Comparison of ENCODE assay signal across 9 cellular contexts in the genomic region with DNA sequence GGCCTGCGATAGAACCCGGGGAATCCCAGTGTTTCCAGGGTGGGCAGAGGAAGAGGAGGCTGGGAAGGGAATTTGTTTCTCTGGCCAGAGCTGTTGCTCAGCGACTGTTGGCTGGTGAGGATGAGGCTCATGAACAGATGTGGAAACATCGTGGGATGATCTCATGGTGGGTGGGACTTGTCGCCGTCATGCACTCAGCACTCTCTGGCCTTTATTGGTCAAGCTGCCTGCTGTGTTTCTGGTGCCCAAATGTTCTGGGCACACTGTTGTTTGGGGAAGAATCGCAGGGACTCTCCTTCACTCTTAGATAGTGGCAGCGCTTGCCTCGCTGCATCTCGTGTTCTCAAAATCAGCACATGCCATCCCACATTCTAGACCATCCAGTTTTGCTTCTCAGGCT.
DNase-seq lines count a peak whose midpoint lies in the region; ATAC-seq and TF ChIP-seq lines count a peak whose summit lies in the region.
"Had no signal": no experiment of that assay in that cellular context is flagged by ENCODE, and none has a peak within 500 bp of the region (broad histone marks: within the 10 kb centered on the region; RNA-seq: fewer than 3 reads in every experiment).

No MANE protein-coding gene starts in this region.

- H3K4me3 Mint-ChIP-seq in neural progenitor cell = no peak overlapping the region
- H3K4me3 Mint-ChIP-seq in stimulated activated naive CD8-positive, alpha-beta T cell treated with anti-CD3 and anti-CD28 coated beads, Interleukin-15, amount 100 ng/mL, for 72 hours = no peak overlapping the region
- H3K4me3 Mint-ChIP-seq: memory B cell had no signal

- peaks cover 29% of the 10 kb centered on the region for H3K79me2 ChIP-seq in neural progenitor cell (ENCODE audit: low read depth)

- TF ChIP-seq CTCF in Peyer's patch (IDR thresholded peaks at IDR 0.05) = no peak
- no peak for TF ChIP-seq CTCF in neural progenitor cell (IDR thresholded peaks at IDR 0.05)

- DNase-seq in Ammon's horn (ENCODE audit: low spot score) (peak; percentile 98), Peyer's patch (peak in 2 of 3 donors; percentile 20 to 80), fibroblast of gingiva (ENCODE audit: low read depth) (peak; percentile 96), neural progenitor cell (ENCODE audit: low spot score) (no peak), SW 1271 (lab: John Stamatoyannopoulos, UW) (no peak)
- no peak for DNase-seq in stimulated activated naive CD8-positive, alpha-beta T cell treated with anti-CD3 and anti-CD28 coated beads, Interleukin-15, amount 100 ng/mL, for 72 hours
- DNase-seq in activated T-cell treated with anti-CD3 and anti-CD28 coated beads, Interleukin-2, amount 50 U/mL, for 48 hours = no peak

- H3K27ac Mint-ChIP-seq in neural progenitor cell = peak overlapping the region; percentile 70
- no peak overlapping the region for H3K27ac Mint-ChIP-seq in stimulated activated naive CD8-positive, alpha-beta T cell treated with anti-CD3 and anti-CD28 coated beads, Interleukin-15, amount 100 ng/mL, for 72 hours
- H3K27ac Mint-ChIP-seq: memory B cell had no signal

- H3K4me3 ChIP-seq in Peyer's patch = no peak overlapping the region
- no peak overlapping the region for H3K4me3 ChIP-seq in neural progenitor cell

- ATAC-seq in stimulated activated naive CD8-positive, alpha-beta T cell treated with anti-CD3 and anti-CD28 coated beads, Interleukin-15, amount 100 ng/mL, for 72 hours = no peak
- ATAC-seq in GM21447 (IDR thresholded peaks at IDR 0.05; ENCODE audit: unreplicated experiment) = no peak

- H4K20me1 ChIP-seq in neural progenitor cell (ENCODE audit: low read depth) = peaks cover 47% of the 10 kb centered on the region

- H3K36me3 Mint-ChIP-seq in neural progenitor cell = peaks cover 7% of the 10 kb centered on the region
- H3K36me3 Mint-ChIP-seq: memory B cell had no signal

- H3K9me3 ChIP-seq in Peyer's patch (no peaks in the 10 kb centered on the region), neural progenitor cell (ENCODE audit: low read depth) (no peaks in the 10 kb centered on the region)

- H3K27ac ChIP-seq in Peyer's patch (peak overlapping the region; percentile 35 to 84 (median 52)), neural progenitor cell (no peak overlapping the region)

- no peaks in the 10 kb centered on the region for H3K36me3 ChIP-seq in Peyer's patch
- H3K36me3 ChIP-seq in neural progenitor cell = no peaks in the 10 kb centered on the region

- no peak for TF ChIP-seq POLR2A in Peyer's patch (IDR thresholded peaks at IDR 0.05)

- no peak overlapping the region for H3K9ac ChIP-seq in neural progenitor cell

- H3K27me3 Mint-ChIP-seq in neural progenitor cell (ENCODE audit: insufficient read depth, low read depth) = no peaks in the 10 kb centered on the region
- peaks cover 58% of the 10 kb centered on the region for H3K27me3 Mint-ChIP-seq in stimulated activated naive CD8-positive, alpha-beta T cell treated with anti-CD3 and anti-CD28 coated beads, Interleukin-15, amount 100 ng/mL, for 72 hours

- no peak overlapping the region for H2AFZ ChIP-seq in neural progenitor cell (replicated peaks)

- peaks cover 54% of the 10 kb centered on the region for H3K4me1 Mint-ChIP-seq in neural progenitor cell
- peaks cover 5% of the 10 kb centered on the region for H3K4me1 Mint-ChIP-seq in stimulated activated naive CD8-positive, alpha-beta T cell treated with anti-CD3 and anti-CD28 coated beads, Interleukin-15, amount 100 ng/mL, for 72 hours
- H3K4me1 Mint-ChIP-seq: memory B cell had no signal

- no peaks in the 10 kb centered on the region for H3K9me3 Mint-ChIP-seq in neural progenitor cell
- no peaks in the 10 kb centered on the region for H3K9me3 Mint-ChIP-seq in stimulated activated naive CD8-positive, alpha-beta T cell treated with anti-CD3 and anti-CD28 coated beads, Interleukin-15, amount 100 ng/mL, for 72 hours
- H3K9me3 Mint-ChIP-seq: memory B cell had no signal

- H3K27me3 ChIP-seq in Peyer's patch (no peaks in the 10 kb centered on the region), neural progenitor cell (no peaks in the 10 kb centered on the region)

- H3K4me2 ChIP-seq in neural progenitor cell = no peak overlapping the region

- H3K4me1 ChIP-seq in Peyer's patch (peaks cover 0 to 51% (median 8%) of the 10 kb centered on the region in 4 donors), neural progenitor cell (peaks cover 48% of the 10 kb centered on the region)

- no peaks in the 10 kb centered on the region for H3F3A ChIP-seq in neural progenitor cell (ENCODE audit: low read depth)

Comparison
In these comparisons a context has a peak if more than half of its experiments do, and no peak if none do; other contexts are left out.
1. DNase-seq: peak in Ammon's horn (single experiment), Peyer's patch (2 of 3) and fibroblast of gingiva (single experiment); none in neural progenitor cell (single experiment), stimulated activated naive CD8-positive, alpha-beta T cell treated with anti-CD3 and anti-CD28 coated beads, Interleukin-15, amount 100 ng/mL, for 72 hours (0 of 2), SW 1271 (0 of 2) and activated T-cell treated with anti-CD3 and anti-CD28 coated beads, Interleukin-2, amount 50 U/mL, for 48 hours (0 of 2).